Comparison of ENCODE assay signal across 25 cellular contexts in the genomic region with DNA sequence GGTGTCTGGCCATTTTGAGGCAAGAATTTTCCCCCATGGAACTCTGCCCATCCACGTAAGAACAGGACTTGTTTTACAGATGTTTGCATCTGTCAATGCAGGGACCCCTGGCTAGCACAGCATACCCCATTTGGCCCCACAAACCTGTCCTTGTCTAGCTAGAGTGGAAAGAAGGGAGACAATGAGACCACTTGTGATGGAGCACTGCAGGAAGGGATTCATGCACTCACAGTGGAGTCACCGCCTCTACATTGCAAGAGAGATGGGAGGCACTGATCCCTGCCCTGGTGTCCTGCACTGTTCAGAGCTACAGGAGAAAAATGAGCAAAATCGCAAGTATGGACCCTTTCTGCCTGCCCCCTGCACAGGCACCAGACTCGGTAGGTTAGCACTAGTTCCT. TPM values are rescaled to one million over a fixed set of nuclear protein-coding genes. Genes with fewer than 3 reads are reported as not detected.
"Had no signal": no experiment of that assay in that cellular context is flagged by ENCODE, and none has a peak within 500 bp of the region (broad histone marks: within the 10 kb centered on the region; RNA-seq: fewer than 3 reads in every experiment).

No MANE protein-coding gene starts in this region.

- H3K27ac ChIP-seq: body of pancreas, WERI-Rb-1 had no signal

- H3K9me3 ChIP-seq: body of pancreas had no signal

- ATAC-seq: activated CD4-positive, CD25-positive, alpha-beta regulatory T cell treated with anti-CD3 and anti-CD28 coated beads, Interleukin-2, amount 50 U/mL, for 24 hours; activated CD8-positive, alpha-beta T cell treated with anti-CD3 and anti-CD28 coated beads for 36 hours; activated T-cell treated with anti-CD3 and anti-CD28 coated beads, Interleukin-2, amount 50 U/mL, for 4 hours; activated T-helper 17 cell treated with anti-CD3 and anti-CD28 coated beads, Interleukin-2, amount 50 U/mL, for 72 hours; body of pancreas; effector memory CD8-positive, alpha-beta T cell; T-helper 17 cell had no signal

- H3K27me3 ChIP-seq: body of pancreas had no signal

- H3K4me3 ChIP-seq: body of pancreas had no signal

- DNase-seq: activated B cell treated with CpG ODN at 0.5 μM for 24 hours; activated CD4-positive, alpha-beta T cell treated with anti-CD3 and anti-CD28 coated beads for 48 hours; activated CD4-positive, alpha-beta T cell treated with anti-CD3 and anti-CD28 coated beads, Interleukin-2, amount 50 U/mL, for 1 hour; activated CD4-positive, alpha-beta T cell treated with anti-CD3 and anti-CD28 coated beads, Interleukin-2, amount 50 U/mL, for 48 hours; activated CD8-positive, alpha-beta T cell treated with anti-CD3 and anti-CD28 coated beads for 36 hours; activated effector memory CD4-positive, alpha-beta T cell treated with Interleukin-2 at 50 U/mL for 16 hours; activated gamma-delta T cell treated with Interleukin-2 at 50 U/mL for 16 hours; activated naive CD4-positive, alpha-beta T cell treated with anti-CD3 and anti-CD28 coated beads, Interleukin-2, amount 50 U/mL, for 16 hours; activated naive CD4-positive, alpha-beta T cell treated with Interleukin-2 at 50 U/mL for 16 hours; activated T-cell treated with anti-CD3 and anti-CD28 coated beads, Interleukin-2, amount 50 U/mL, for 4 hours; amygdala; aorta; body of pancreas; caudate nucleus; cortex of kidney; dermis blood vessel endothelial cell; effector CD4-positive, alpha-beta T cell; effector memory CD8-positive, alpha-beta T cell; foreskin fibroblast; T-helper 1 cell; T-helper 17 cell; T1000; WERI-Rb-1 had no signal

- H3K36me3 ChIP-seq: WERI-Rb-1 had no signal

RNA-seq across cellular contexts. Expression of gene NPAS2, which starts 32.5 kb away (rescaled TPM):
- total RNA-seq: activated B cell treated with CpG ODN at 0.5 μM for 24 hours had no signal
